Comparison of ENCODE assay signal across 8 cellular contexts in genomic region chr3:15064299-15064834, GRCh38. TPM values are rescaled to one million over a fixed set of nuclear protein-coding genes. Genes with fewer than 3 reads are reported as not detected.
A peak's percentile ranks its signal among the peaks of the same experiment; 100 is the strongest.
DNase-seq lines count a peak whose midpoint lies in the region; ATAC-seq and TF ChIP-seq lines count a peak whose summit lies in the region.

No MANE protein-coding gene starts in this region.

- H3K4me3 ChIP-seq in muscle layer of colon (ENCODE audit: low read depth in 1 of 2, low read length in 2 of 2), result peak overlapping the region; percentile 74 to 79
- peak overlapping the region; percentile 80 for H3K4me3 ChIP-seq in urinary bladder (ENCODE audit: low read depth, low read length)

- no peaks in the 10 kb centered on the region for H3K9me3 ChIP-seq in muscle layer of colon (ENCODE audit: low read length)

- H3K27ac ChIP-seq in VCaP (peak overlapping the region; percentile 94), muscle layer of colon (ENCODE audit: low read depth, low read length) (peak overlapping the region; percentile 70), urinary bladder (ENCODE audit: low read depth) (no peak overlapping the region)

- H3K9ac ChIP-seq in muscle layer of colon (ENCODE audit: low read length), result peak overlapping the region; percentile 75

- H3K4me1 ChIP-seq in muscle layer of colon (ENCODE audit: insufficient read depth, low read length) (peaks cover 15% of the 10 kb centered on the region), urinary bladder (ENCODE audit: insufficient read depth) (peaks cover 2% of the 10 kb centered on the region)

- ATAC-seq in GM19035 (IDR thresholded peaks at IDR 0.05; ENCODE audit: unreplicated experiment), result peak; percentile 24
- peak; percentile 16 for ATAC-seq in HG03342 (IDR thresholded peaks at IDR 0.05; ENCODE audit: unreplicated experiment)

- no peaks in the 10 kb centered on the region for H3K27me3 ChIP-seq in muscle layer of colon (ENCODE audit: control insufficient read depth in 1 of 2, insufficient read depth in 2 of 2, low read length in 2 of 2)

- DNase-seq in CD1c-positive myeloid dendritic cell (ENCODE audit: extremely low spot score) (peak; percentile 49), epidermal melanocyte (ENCODE audit: insufficient read length, low spot score) (peak; percentile 38), COLO829 (ENCODE audit: low spot score) (no peak)

- no peaks in the 10 kb centered on the region for H3K36me3 ChIP-seq in muscle layer of colon (ENCODE audit: insufficient read depth, low read length)
- no peaks in the 10 kb centered on the region for H3K36me3 ChIP-seq in urinary bladder (ENCODE audit: insufficient read depth)

- 1% methylated on average over 25 of the region's 25 CpGs for WGBS in urinary bladder

- TF ChIP-seq CTCF in VCaP (conservative IDR thresholded peaks at IDR 0.05), result no peak

RNA-seq across cellular contexts. Expression of gene MRPS25, which starts 0.7 kb away (rescaled TPM):
- total RNA-seq in urinary bladder, result 19.8 TPM
- 48.4 TPM for polyA plus RNA-seq in urinary bladder

RNA-seq across cellular contexts. Expression of gene RBSN, which starts 34.6 kb away (rescaled TPM):
- total RNA-seq in urinary bladder, result 34.5 TPM
- polyA plus RNA-seq in urinary bladder, result 16.2 TPM
